In genomic region chr22:33000342-33001280, GRCh38 we compare ENCODE assay signal across 8 cellular contexts. TPM values are rescaled to one million over a fixed set of nuclear protein-coding genes. Genes with fewer than 3 reads are reported as not detected.
DNase-seq lines count a peak whose midpoint lies in the region; ATAC-seq and TF ChIP-seq lines count a peak whose summit lies in the region.

No MANE protein-coding gene starts in this region.

- H3K4me1 Mint-ChIP-seq in neural progenitor cell: peaks cover 25% of the 10 kb centered on the region

- peak; percentile 99 for TF ChIP-seq CTCF in neural progenitor cell (IDR thresholded peaks at IDR 0.05)

- H3K4me2 ChIP-seq in neural progenitor cell: peak overlapping the region; percentile 69

- no peak for ATAC-seq in GM19395 (IDR thresholded peaks at IDR 0.05; ENCODE audit: unreplicated experiment)
- ATAC-seq in HG03342 (IDR thresholded peaks at IDR 0.05; ENCODE audit: unreplicated experiment): no peak

- H3K9me3 ChIP-seq in neural progenitor cell (ENCODE audit: low read depth): no peaks in the 10 kb centered on the region

- peaks cover 11% of the 10 kb centered on the region for H3K4me1 ChIP-seq in neural progenitor cell

- peaks cover 21% of the 10 kb centered on the region for H3K9me3 Mint-ChIP-seq in neural progenitor cell

- H3K27ac ChIP-seq in neural progenitor cell: no peak overlapping the region

- H3K36me3 Mint-ChIP-seq in neural progenitor cell: no peaks in the 10 kb centered on the region

- no peaks in the 10 kb centered on the region for H3K79me2 ChIP-seq in neural progenitor cell (ENCODE audit: low read depth)

- H3K27me3 ChIP-seq in neural progenitor cell: no peaks in the 10 kb centered on the region

- H3K4me3 ChIP-seq in neural progenitor cell: peak overlapping the region; percentile 7

- H3K27me3 Mint-ChIP-seq in neural progenitor cell (ENCODE audit: insufficient read depth, low read depth): peaks cover 6% of the 10 kb centered on the region

- no peaks in the 10 kb centered on the region for H4K20me1 ChIP-seq in neural progenitor cell (ENCODE audit: low read depth)

- H3K27ac Mint-ChIP-seq in neural progenitor cell: no peak overlapping the region

- H2AFZ ChIP-seq in neural progenitor cell (replicated peaks): peak overlapping the region; percentile 88

- no peaks in the 10 kb centered on the region for H3K36me3 ChIP-seq in neural progenitor cell

- DNase-seq in NCI-H1092 treated with DMSO at 0.1 percent for 48 hours (lab: John Stamatoyannopoulos, UW) (peak; percentile 24), NCI-H1092 (lab: John Stamatoyannopoulos, UW) (no peak), NCI-H1930 (lab: John Stamatoyannopoulos, UW) (peak; percentile 16 to 30), activated T-cell treated with anti-CD3 and anti-CD28 coated beads for 4 hours (peak; percentile 5), foreskin melanocyte (peak; percentile 34), neural progenitor cell (ENCODE audit: low spot score) (peak; percentile 91)

- no peak overlapping the region for H3K9ac ChIP-seq in neural progenitor cell

- no peak overlapping the region for H3K4me3 Mint-ChIP-seq in neural progenitor cell

- H3F3A ChIP-seq in neural progenitor cell (ENCODE audit: low read depth): no peaks in the 10 kb centered on the region

RNA-seq across cellular contexts. Expression of gene SYN3, which starts 57.6 kb away (rescaled TPM):
- total RNA-seq in neural progenitor cell (ENCODE audit: low replicate concordance): 3.1 and 4.0 TPM in 2 replicates
